Comparison of ENCODE assay signal across 22 cellular contexts in the genomic region with DNA sequence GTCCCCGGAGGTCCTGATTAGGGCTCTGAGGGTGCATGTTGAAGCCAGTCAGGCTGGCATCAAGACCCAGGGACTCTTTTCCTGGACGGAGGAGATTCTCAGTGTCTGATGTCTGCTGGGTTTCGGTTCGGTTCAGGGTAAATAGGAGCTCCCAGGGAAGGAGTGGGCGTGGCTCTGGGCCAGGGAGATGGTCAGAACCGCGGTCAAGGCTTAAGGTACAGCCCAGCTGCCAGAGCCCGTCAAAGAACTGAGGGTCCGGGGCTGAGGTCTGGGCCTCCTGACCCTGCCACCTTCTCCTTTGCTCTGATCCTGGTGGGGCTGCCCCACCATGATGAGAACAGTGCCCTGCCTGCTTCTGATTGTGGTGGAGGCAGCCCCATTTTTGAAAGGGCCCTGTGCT.
"Had no signal": no experiment of that assay in that cellular context is flagged by ENCODE, and none has a peak within 500 bp of the region (broad histone marks: within the 10 kb centered on the region; RNA-seq: fewer than 3 reads in every experiment).

No MANE protein-coding gene starts in this region.

- H3K4me1 ChIP-seq: gastrocnemius medialis, lower lobe of right lung had no signal

- ATAC-seq: effector memory CD8-positive, alpha-beta T cell; gastrocnemius medialis; left colon; left lobe of liver; lower lobe of right lung; naive thymus-derived CD4-positive, alpha-beta T cell; natural killer cell had no signal

- H3K4me3 ChIP-seq: esophagus squamous epithelium, gastrocnemius medialis, heart right ventricle, left ventricle myocardium inferior, lower lobe of right lung had no signal

- H3K9me3 ChIP-seq: esophagus squamous epithelium, gastrocnemius medialis, heart right ventricle, left ventricle myocardium inferior, lower lobe of right lung had no signal

- DNase-seq: cortex of kidney; effector CD8-positive, alpha-beta T cell; effector memory CD8-positive, alpha-beta T cell; endodermal cell; esophagus squamous epithelium; foreskin fibroblast; foreskin melanocyte; gastrocnemius medialis; glutamatergic neuron; heart right ventricle; hippocampal formation; kidney; kidney glomerular epithelial cell; left colon; left ventricle myocardium inferior; lower lobe of right lung; mesenchymal stem cell; midbrain; naive thymus-derived CD4-positive, alpha-beta T cell; natural killer cell had no signal

- H3K27ac ChIP-seq: epithelial cell of prostate, esophagus squamous epithelium, heart right ventricle, left ventricle myocardium inferior, lower lobe of right lung had no signal
